In the genomic region with DNA sequence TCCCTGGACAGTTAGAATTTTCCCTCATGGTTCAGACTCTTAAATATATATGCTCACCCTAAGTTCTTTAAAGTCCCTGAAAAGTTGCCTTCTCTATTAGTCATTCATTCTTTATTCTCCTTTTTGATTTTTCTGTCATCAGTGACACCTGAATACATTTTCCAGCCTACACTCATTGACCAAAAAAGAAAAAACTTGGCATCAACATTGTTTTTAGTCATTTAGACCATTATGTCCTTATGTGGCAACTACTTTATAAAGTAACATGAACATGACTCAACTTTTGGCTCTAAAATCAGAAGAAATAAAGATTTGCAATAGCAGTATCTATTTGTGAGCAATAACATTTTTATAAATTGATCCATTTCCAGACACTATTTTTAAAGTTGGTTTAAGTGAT, we compare ENCODE assay signal across 25 cellular contexts. TPM values are rescaled to one million over a fixed set of nuclear protein-coding genes. Genes with fewer than 3 reads are reported as not detected.
DNase-seq lines count a peak whose midpoint lies in the region; ATAC-seq and TF ChIP-seq lines count a peak whose summit lies in the region.
"Had no signal": no experiment of that assay in that cellular context is flagged by ENCODE, and none has a peak within 500 bp of the region (broad histone marks: within the 10 kb centered on the region; RNA-seq: fewer than 3 reads in every experiment).

No MANE protein-coding gene starts in this region.

- H3K27ac ChIP-seq in SK-N-SH (ENCODE audit: low read depth in 2 of 2, low read length in 1 of 2) = no peak overlapping the region
- H3K27ac ChIP-seq: adrenal gland; BLaER1 treated with 17β-estradiol and CSF1 and Interleukin-3, amounts not matched to agents 10 nM and 100 nM; esophagus muscularis mucosa; HL-60; neural progenitor cell; spleen; stomach; WERI-Rb-1 had no signal

- H3K4me1 ChIP-seq in SK-N-SH (ENCODE audit: control insufficient read depth in 1 of 2, insufficient read depth in 2 of 2, low read depth in 1 of 2, low read length in 1 of 2) = peaks cover 0 to 5% of the 10 kb centered on the region in 2 experiments; a peak in 2 of 4 replicates
- H3K4me1 ChIP-seq: adrenal gland, neural progenitor cell, spleen, stomach had no signal

- peaks cover 7% of the 10 kb centered on the region for H3F3A ChIP-seq in SK-N-SH (replicated peaks; ENCODE audit: insufficient read depth)

- no peaks in the 10 kb centered on the region for H3K9me2 ChIP-seq in SK-N-SH

- no peaks in the 10 kb centered on the region; the same call in 1 of the 2 replicates for H3K79me2 ChIP-seq in SK-N-SH (ENCODE audit: insufficient read depth)

- no peaks in the 10 kb centered on the region for H4K20me1 ChIP-seq in SK-N-SH (ENCODE audit: insufficient read depth)
- H4K20me1 ChIP-seq: BLaER1 treated with 17β-estradiol and CSF1 and Interleukin-3, amounts not matched to agents 10 nM and 100 nM had no signal

- H3K27me3 ChIP-seq in SK-N-SH (ENCODE audit: insufficient read depth) = no peaks in the 10 kb centered on the region
- H3K27me3 ChIP-seq: adrenal gland; BLaER1 treated with 17β-estradiol and CSF1 and Interleukin-3, amounts not matched to agents 10 nM and 100 nM; esophagus muscularis mucosa; neural progenitor cell; spleen; stomach had no signal

- TF ChIP-seq CTCF in SK-N-SH (IDR thresholded peaks at IDR 0.05) = no peak

- CTCF ChIA-PET in SK-N-SH (lab: Yijun Ruan, JAX) = interaction anchor here (1.1 to 1.7 kb wide), 2 partner anchors 9 to 916 kb away, joined by 4 read pairs; no protein-coding TSS in a partner anchor

- no peak overlapping the region for H2AFZ ChIP-seq in SK-N-SH (ENCODE audit: low read depth)
- H2AFZ ChIP-seq: neural progenitor cell had no signal

- no peaks in the 10 kb centered on the region for H3K36me3 ChIP-seq in SK-N-SH (replicated peaks in 1 of 2; ENCODE audit: control insufficient read depth in 1 of 2, insufficient read depth in 2 of 2, low read length in 1 of 2)
- H3K36me3 ChIP-seq: adrenal gland, esophagus muscularis mucosa, neural progenitor cell, spleen, stomach, WERI-Rb-1 had no signal

- peak; percentile 6 to 77; a peak in 2 of 4 replicates for TF ChIP-seq EP300 in SK-N-SH (IDR thresholded peaks at IDR 0.05; ENCODE audit: borderline replicate concordance in 1 of 2, low read depth in 1 of 2, low read length in 1 of 2)

- no peaks in the 10 kb centered on the region for H3K9me3 ChIP-seq in SK-N-SH
- H3K9me3 ChIP-seq: adrenal gland, esophagus muscularis mucosa, stomach had no signal

- H3K9ac ChIP-seq in SK-N-SH = no peak overlapping the region
- H3K9ac ChIP-seq: BLaER1 treated with 17β-estradiol and CSF1 and Interleukin-3, amounts not matched to agents 10 nM and 100 nM; neural progenitor cell had no signal

- H3K4me2 ChIP-seq in SK-N-SH = no peak overlapping the region
- H3K4me2 ChIP-seq: BLaER1 treated with 17β-estradiol and CSF1 and Interleukin-3, amounts not matched to agents 10 nM and 100 nM; neural progenitor cell had no signal

- TF ChIP-seq RAD21 in SK-N-SH (IDR thresholded peaks at IDR 0.05; ENCODE audit: low read length) = no peak

- POLR2A ChIA-PET in SK-N-SH (lab: Yijun Ruan, JAX) = no interaction called here

- H3K4me3 ChIP-seq in SK-N-SH (ENCODE audit: low read depth in 2 of 2, low read length in 1 of 2) = no peak overlapping the region
- H3K4me3 ChIP-seq: adrenal gland; BLaER1 treated with 17β-estradiol and CSF1 and Interleukin-3, amounts not matched to agents 10 nM and 100 nM; esophagus muscularis mucosa; neural progenitor cell; spleen; stomach had no signal

- DNase-seq in GM04503 (ENCODE audit: low read depth) (peak; percentile 49), SK-N-SH (no peak), fibroblast of gingiva (ENCODE audit: low read depth) (peak; percentile 62)
- DNase-seq in activated naive CD4-positive, alpha-beta T cell treated with Interleukin-2 at 50 U/mL for 16 hours = no peak
- no peak for DNase-seq in activated naive CD4-positive, alpha-beta T cell treated with anti-CD3 and anti-CD28 coated beads, Interleukin-2, amount 50 U/mL, for 16 hours
- DNase-seq in stimulated activated CD4-positive, alpha-beta T cell treated with anti-CD3 and anti-CD28 coated beads, Interleukin-4, amount 100 ng/mL, for 24 hours = no peak
- DNase-seq: activated CD8-positive, alpha-beta memory T cell treated with anti-CD3 and anti-CD28 coated beads, Interleukin-2, amount 50 U/mL, for 48 hours; effector memory CD4-positive, alpha-beta T cell; immature natural killer cell; left ventricle myocardium superior; MM.1S; NCI-H187; NCI-H2227 treated with DMSO at 0.1 percent for 48 hours; spleen; stomach; T-helper 2 cell; trophoblast cell; WERI-Rb-1 had no signal

- ATAC-seq in GM19455 (IDR thresholded peaks at IDR 0.05; ENCODE audit: unreplicated experiment) = no peak
- ATAC-seq: left ventricle myocardium superior had no signal

TF ChIP-seq in SK-N-SH, 30 proteins besides CTCF, POLR2A, EP300 and RAD21 (continues in another document):
- TF ChIP-seq MXI1 (IDR thresholded peaks at IDR 0.05; ENCODE audit: low read depth, low read length) = no peak
- peak; percentile 12; the same call in 1 of the 2 replicates for TF ChIP-seq RXRA (IDR thresholded peaks at IDR 0.05; ENCODE audit: borderline replicate concordance, low read depth)
- 0 out of 2 replicates have a peak, but pooled peaks have one; percentile 19 for TF ChIP-seq MEF2A (IDR thresholded peaks at IDR 0.05; ENCODE audit: borderline replicate concordance, low read depth)
- no peak for TF ChIP-seq YY1 (IDR thresholded peaks at IDR 0.05; ENCODE audit: low read depth)
- no peak for TF ChIP-seq SIN3A (IDR thresholded peaks at IDR 0.05; ENCODE audit: borderline replicate concordance, low read depth, low read length)
- TF ChIP-seq TCF12 (IDR thresholded peaks at IDR 0.05) = peak; percentile 84
- peak; percentile 83 for TF ChIP-seq PBX3 (IDR thresholded peaks at IDR 0.05)
- TF ChIP-seq NFIC (IDR thresholded peaks at IDR 0.05; ENCODE audit: borderline replicate concordance) = peak; percentile 78
- TF ChIP-seq FOSL2 (IDR thresholded peaks at IDR 0.05; ENCODE audit: borderline replicate concordance, low read depth) = peak; percentile 42; the same call in 1 of the 2 replicates
- TF ChIP-seq GATA2 (CRISPR knock-in tag; IDR thresholded peaks at IDR 0.05) = no peak
- TF ChIP-seq SMC3 (IDR thresholded peaks at IDR 0.05; ENCODE audit: low read depth, low read length) = no peak
- TF ChIP-seq GABPA (IDR thresholded peaks at IDR 0.05; ENCODE audit: low read depth) = no peak
- TF ChIP-seq, protein P1, sequence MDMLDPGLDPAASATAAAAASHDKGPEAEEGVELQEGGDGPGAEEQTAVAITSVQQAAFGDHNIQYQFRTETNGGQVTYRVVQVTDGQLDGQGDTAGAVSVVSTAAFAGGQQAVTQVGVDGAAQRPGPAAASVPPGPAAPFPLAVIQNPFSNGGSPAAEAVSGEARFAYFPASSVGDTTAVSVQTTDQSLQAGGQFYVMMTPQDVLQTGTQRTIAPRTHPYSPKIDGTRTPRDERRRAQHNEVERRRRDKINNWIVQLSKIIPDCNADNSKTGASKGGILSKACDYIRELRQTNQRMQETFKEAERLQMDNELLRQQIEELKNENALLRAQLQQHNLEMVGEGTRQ (IDR thresholded peaks at IDR 0.05; ENCODE audit: borderline replicate concordance, low read depth, low read length) = no peak
- no peak for TF ChIP-seq RCOR1 (IDR thresholded peaks at IDR 0.05; ENCODE audit: low read length)
- TF ChIP-seq CHD2 (IDR thresholded peaks at IDR 0.05; ENCODE audit: low read length, partially characterized antibody) = no peak
- TF ChIP-seq, protein P2, sequence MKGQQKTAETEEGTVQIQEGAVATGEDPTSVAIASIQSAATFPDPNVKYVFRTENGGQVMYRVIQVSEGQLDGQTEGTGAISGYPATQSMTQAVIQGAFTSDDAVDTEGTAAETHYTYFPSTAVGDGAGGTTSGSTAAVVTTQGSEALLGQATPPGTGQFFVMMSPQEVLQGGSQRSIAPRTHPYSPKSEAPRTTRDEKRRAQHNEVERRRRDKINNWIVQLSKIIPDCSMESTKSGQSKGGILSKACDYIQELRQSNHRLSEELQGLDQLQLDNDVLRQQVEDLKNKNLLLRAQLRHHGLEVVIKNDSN (IDR thresholded peaks at IDR 0.05; ENCODE audit: borderline replicate concordance, low read depth) = no peak
- TF ChIP-seq RFX5 (IDR thresholded peaks at IDR 0.05; ENCODE audit: low read length) = no peak
- TF ChIP-seq ELF1 (IDR thresholded peaks at IDR 0.05) = no peak
- no peak for TF ChIP-seq MAX (IDR thresholded peaks at IDR 0.05; ENCODE audit: low read depth)
- TF ChIP-seq, protein P3, sequence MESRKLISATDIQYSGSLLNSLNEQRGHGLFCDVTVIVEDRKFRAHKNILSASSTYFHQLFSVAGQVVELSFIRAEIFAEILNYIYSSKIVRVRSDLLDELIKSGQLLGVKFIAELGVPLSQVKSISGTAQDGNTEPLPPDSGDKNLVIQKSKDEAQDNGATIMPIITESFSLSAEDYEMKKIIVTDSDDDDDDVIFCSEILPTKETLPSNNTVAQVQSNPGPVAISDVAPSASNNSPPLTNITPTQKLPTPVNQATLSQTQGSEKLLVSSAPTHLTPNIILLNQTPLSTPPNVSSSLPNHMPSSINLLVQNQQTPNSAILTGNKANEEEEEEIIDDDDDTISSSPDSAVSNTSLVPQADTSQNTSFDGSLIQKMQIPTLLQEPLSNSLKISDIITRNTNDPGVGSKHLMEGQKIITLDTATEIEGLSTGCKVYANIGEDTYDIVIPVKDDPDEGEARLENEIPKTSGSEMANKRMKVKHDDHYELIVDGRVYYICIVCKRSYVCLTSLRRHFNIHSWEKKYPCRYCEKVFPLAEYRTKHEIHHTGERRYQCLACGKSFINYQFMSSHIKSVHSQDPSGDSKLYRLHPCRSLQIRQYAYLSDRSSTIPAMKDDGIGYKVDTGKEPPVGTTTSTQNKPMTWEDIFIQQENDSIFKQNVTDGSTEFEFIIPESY (IDR thresholded peaks at IDR 0.05; ENCODE audit: borderline replicate concordance, low read depth) = no peak

RNA-seq across cellular contexts. Expression of gene MLF1, which starts 48.3 kb away (rescaled TPM):
- polyA plus RNA-seq in SK-N-SH (2012; rRNA removed) = 8.2 and 9.4 TPM in 2 replicates
- polyA plus RNA-seq in SK-N-SH (2012; cell fraction: cytosol; rRNA removed) = 13.5 and 14.8 TPM in 2 replicates
- polyA plus RNA-seq in SK-N-SH (2012; cell fraction: nucleus; rRNA removed) = 2.2 and 5.0 TPM in 2 replicates
- polyA plus RNA-seq: IgD-negative memory B cell had no signal

Comparison
In these comparisons a context has a peak if more than half of its experiments do, and no peak if none do; other contexts are left out.
1. DNase-seq: peak in GM04503 (single experiment) and fibroblast of gingiva (single experiment); none in SK-N-SH (single experiment), activated naive CD4-positive, alpha-beta T cell treated with Interleukin-2 at 50 U/mL for 16 hours (single experiment), activated naive CD4-positive, alpha-beta T cell treated with anti-CD3 and anti-CD28 coated beads, Interleukin-2, amount 50 U/mL, for 16 hours (single experiment) and stimulated activated CD4-positive, alpha-beta T cell treated with anti-CD3 and anti-CD28 coated beads, Interleukin-4, amount 100 ng/mL, for 24 hours (single experiment).